8 cellular contexts compared by ENCODE assay signal in genomic region chr7:130996841-130997231, GRCh38.
DNase-seq lines count a peak whose midpoint lies in the region; ATAC-seq, FAIRE-seq and TF ChIP-seq lines count a peak whose summit lies in the region.

No MANE protein-coding gene starts in this region.

- peaks cover 12% of the 10 kb centered on the region for H3K36me3 Mint-ChIP-seq in activated naive CD4-positive, alpha-beta T cell treated with anti-CD3 and anti-CD28 coated beads, Interleukin-2, amount 50 U/mL, for 24 hours

- peak overlapping the region; percentile 11 for H3K4me3 ChIP-seq in suprapubic skin

- H3K27ac Mint-ChIP-seq in activated naive CD4-positive, alpha-beta T cell treated with anti-CD3 and anti-CD28 coated beads, Interleukin-2, amount 50 U/mL, for 24 hours, result peak overlapping the region; percentile 96

- H3K27ac ChIP-seq in suprapubic skin, result peak overlapping the region; percentile 92

- TF ChIP-seq POLR2A in suprapubic skin (IDR thresholded peaks at IDR 0.05), result no peak
- no peak for TF ChIP-seq POLR2A in H54 (IDR thresholded peaks at IDR 0.05; ENCODE audit: low read depth, low read length)

- ATAC-seq in HG03175 (IDR thresholded peaks at IDR 0.05; ENCODE audit: unreplicated experiment) (no peak), HG02938 (IDR thresholded peaks at IDR 0.05; ENCODE audit: unreplicated experiment) (no peak)

- TF ChIP-seq CTCF in suprapubic skin (IDR thresholded peaks at IDR 0.05), result no peak

- H3K36me3 ChIP-seq in suprapubic skin, result no peaks in the 10 kb centered on the region

- H3K4me1 Mint-ChIP-seq in activated naive CD4-positive, alpha-beta T cell treated with anti-CD3 and anti-CD28 coated beads, Interleukin-2, amount 50 U/mL, for 24 hours, result peaks cover 84% of the 10 kb centered on the region

- no peaks in the 10 kb centered on the region for H3K9me3 ChIP-seq in suprapubic skin

- H3K27me3 Mint-ChIP-seq in activated naive CD4-positive, alpha-beta T cell treated with anti-CD3 and anti-CD28 coated beads, Interleukin-2, amount 50 U/mL, for 24 hours, result no peaks in the 10 kb centered on the region

- H3K27me3 ChIP-seq in suprapubic skin, result no peaks in the 10 kb centered on the region

- 14% methylated on average over 6 of the region's 6 CpGs for WGBS in suprapubic skin

- H3K4me3 Mint-ChIP-seq in activated naive CD4-positive, alpha-beta T cell treated with anti-CD3 and anti-CD28 coated beads, Interleukin-2, amount 50 U/mL, for 24 hours, result peak overlapping the region; percentile 79

- H3K4me1 ChIP-seq in suprapubic skin, result peaks cover 87% of the 10 kb centered on the region

- H3K9me3 Mint-ChIP-seq in activated naive CD4-positive, alpha-beta T cell treated with anti-CD3 and anti-CD28 coated beads, Interleukin-2, amount 50 U/mL, for 24 hours, result no peaks in the 10 kb centered on the region

- no peak for FAIRE-seq in H54 (lab: Jason Lieb, UNC)

- peak; percentile 72 for DNase-seq in COLO668 (lab: John Stamatoyannopoulos, UW; ENCODE audit: unreplicated experiment)
- DNase-seq in NCI-H146 treated with DMSO at 0.1 percent for 48 hours (lab: John Stamatoyannopoulos, UW; ENCODE audit: unreplicated experiment), result peak; percentile 23
- DNase-seq in kidney tubule cell (ENCODE audit: low spot score), result peak; percentile 67
- DNase-seq in suprapubic skin (ENCODE audit: low spot score in 2 of 2), result no peak
- no peak for DNase-seq in H54 (ENCODE audit: insufficient read length, low spot score)

- TF ChIP-seq EP300 in suprapubic skin (IDR thresholded peaks at IDR 0.05), result no peak

Comparison
In these comparisons a context has a peak if more than half of its experiments do, and no peak if none do; other contexts are left out.
1. DNase-seq: peak in COLO668 (single experiment), NCI-H146 treated with DMSO at 0.1 percent for 48 hours (single experiment) and kidney tubule cell (single experiment); none in suprapubic skin (0 of 2) and H54 (single experiment).